21 cellular contexts compared by ENCODE assay signal in genomic region chr10:50857579-50857978, GRCh38. TPM values are rescaled to one million over a fixed set of nuclear protein-coding genes. Genes with fewer than 3 reads are reported as not detected.
DNase-seq lines count a peak whose midpoint lies in the region; ATAC-seq, FAIRE-seq and TF ChIP-seq lines count a peak whose summit lies in the region.
"Had no signal": no experiment of that assay in that cellular context is flagged by ENCODE, and none has a peak within 500 bp of the region (broad histone marks: within the 10 kb centered on the region; RNA-seq: fewer than 3 reads in every experiment).

No MANE protein-coding gene starts in this region.

- no peak for DNase-seq in mammary epithelial cell
- no peak for DNase-seq in MCF 10A (ENCODE audit: unreplicated experiment)
- no peak for DNase-seq in body of pancreas
- no peak for DNase-seq in keratinocyte (ENCODE audit: low read depth, low spot score)
- no peak for DNase-seq in progenitor cell of endocrine pancreas (ENCODE audit: low spot score, unreplicated experiment)
- DNase-seq in COLO829 (ENCODE audit: low spot score): no peak
- no peak for DNase-seq in stimulated activated CD4-positive, alpha-beta T cell treated with anti-CD3 and anti-CD28 coated beads, Interleukin-4, amount 100 ng/mL, for 1 hour
- no peak for DNase-seq in A673 (ENCODE audit: low spot score)
- DNase-seq: CD8-positive, alpha-beta T cell; DMS 273 treated with DMSO at 0.1 percent for 48 hours; KG1; NCI-H1436 treated with DMSO at 0.1 percent for 48 hours; NCI-H226; NCI-H524 treated with DMSO at 0.1 percent for 48 hours; Peyer's patch; Right ventricle myocardium superior had no signal

- dilution Hi-C loops in mammary epithelial cell (cut with HindIII; ENCODE audit: low sequenced_read_pairs) (no loop called here), keratinocyte (cut with MboI; ENCODE audit: extremely low pct_ligation_motif_present, low sequenced_read_pairs) (no loop called here)

- no peak overlapping the region for H3K9ac ChIP-seq in mammary epithelial cell (ENCODE audit: insufficient read depth, low read length)
- H3K9ac ChIP-seq in keratinocyte (ENCODE audit: control insufficient read depth, extremely low read depth, insufficient read depth, low read length): no peak overlapping the region
- H3K9ac ChIP-seq: BLaER1 had no signal

- no peaks in the 10 kb centered on the region for H3K4me1 Mint-ChIP-seq in MCF 10A (ENCODE audit: insufficient read depth, unreplicated experiment)
- peaks cover 36% of the 10 kb centered on the region for H3K4me1 Mint-ChIP-seq in progenitor cell of endocrine pancreas (ENCODE audit: low read depth)

- H3K36me3 Mint-ChIP-seq in MCF 10A (ENCODE audit: insufficient read depth, unreplicated experiment) (no peaks in the 10 kb centered on the region), progenitor cell of endocrine pancreas (ENCODE audit: insufficient read depth) (peaks cover 2% of the 10 kb centered on the region)
- H3K36me3 Mint-ChIP-seq: CD8-positive, alpha-beta T cell had no signal

- BruUV-seq in mammary epithelial cell (replicated peaks; lab: Mats Ljungman, UMichigan) (no TSS peak), MCF 10A (replicated peaks; lab: Mats Ljungman, UMichigan) (no TSS peak), A673 (replicated peaks; lab: Mats Ljungman, UMichigan) (no TSS peak)

- no peak overlapping the region for H3K4me2 ChIP-seq in mammary epithelial cell (ENCODE audit: insufficient read depth, low read depth, low read length)
- no peak overlapping the region for H3K4me2 ChIP-seq in keratinocyte (ENCODE audit: control insufficient read depth, extremely low read depth, insufficient read depth, low read depth, low read length)
- H3K4me2 ChIP-seq: BLaER1 had no signal

- H3K27ac Mint-ChIP-seq in MCF 10A (ENCODE audit: low read depth, unreplicated experiment) (no peak overlapping the region), progenitor cell of endocrine pancreas (peak overlapping the region; percentile 50)
- H3K27ac Mint-ChIP-seq: CD8-positive, alpha-beta T cell had no signal

- H2AFZ ChIP-seq in mammary epithelial cell (ENCODE audit: low read depth, low read length) (peak overlapping the region; percentile 8), keratinocyte (ENCODE audit: control insufficient read depth, low read length) (peak overlapping the region; percentile 43)

- no peak overlapping the region for H3K27ac ChIP-seq in mammary epithelial cell (ENCODE audit: insufficient read depth, low read depth, low read length)
- H3K27ac ChIP-seq in body of pancreas: peak overlapping the region in 2 of 4 donors; percentile 2 to 19
- H3K27ac ChIP-seq in keratinocyte (ENCODE audit: control insufficient read depth, insufficient read depth, low read length): no peak overlapping the region
- H3K27ac ChIP-seq in A673 (ENCODE audit: low read depth, low read length, poor library complexity, severe bottlenecking): no peak overlapping the region
- H3K27ac ChIP-seq: BLaER1, Peyer's patch, SK-N-MC had no signal

- H3K9me3 Mint-ChIP-seq in MCF 10A (ENCODE audit: unreplicated experiment): no peaks in the 10 kb centered on the region
- no peaks in the 10 kb centered on the region for H3K9me3 Mint-ChIP-seq in progenitor cell of endocrine pancreas (ENCODE audit: low read depth)
- H3K9me3 Mint-ChIP-seq: CD8-positive, alpha-beta T cell had no signal

- H3K27me3 Mint-ChIP-seq in MCF 10A (ENCODE audit: insufficient read depth, unreplicated experiment) (peaks cover 12% of the 10 kb centered on the region), progenitor cell of endocrine pancreas (no peaks in the 10 kb centered on the region)

- in situ Hi-C loops in mammary epithelial cell (cut with MboI; ENCODE audit: low sequenced_read_pairs in 2 of 2): no loop called here

- H3K27me3 ChIP-seq in mammary epithelial cell (ENCODE audit: insufficient read depth, low read length): no peaks in the 10 kb centered on the region
- no peaks in the 10 kb centered on the region for H3K27me3 ChIP-seq in body of pancreas
- H3K27me3 ChIP-seq in keratinocyte (ENCODE audit: control insufficient read depth, extremely low read depth, insufficient read depth, low read length): no peaks in the 10 kb centered on the region
- peaks cover 19% of the 10 kb centered on the region for H3K27me3 ChIP-seq in A673 (replicated peaks; ENCODE audit: insufficient read depth, low read depth, low read length, poor library complexity)
- H3K27me3 ChIP-seq: BLaER1, Peyer's patch had no signal

- H3K4me1 ChIP-seq in mammary epithelial cell (ENCODE audit: insufficient read depth, low read length) (no peaks in the 10 kb centered on the region), body of pancreas (peaks cover 44% of the 10 kb centered on the region), keratinocyte (ENCODE audit: control insufficient read depth, extremely low read depth, insufficient read depth, low read length) (no peaks in the 10 kb centered on the region), A673 (ENCODE audit: insufficient read depth, low read length, poor library complexity, severe bottlenecking) (no peaks in the 10 kb centered on the region)
- H3K4me1 ChIP-seq: BLaER1, HAP-1, Peyer's patch had no signal

- intact Hi-C loops in mammary epithelial cell (cut with micrococcal nuclease): no loop called here
- intact Hi-C loops in MCF 10A (cut with micrococcal nuclease): no loop called here
- intact Hi-C loops in body of pancreas (cut with DNase I): no loop called here
- intact Hi-C loops in A673 (cut with micrococcal nuclease; ENCODE audit: unreplicated experiment): no loop called here

- no peaks in the 10 kb centered on the region for H3K36me3 ChIP-seq in mammary epithelial cell (ENCODE audit: insufficient read depth, low read length)
- no peaks in the 10 kb centered on the region for H3K36me3 ChIP-seq in body of pancreas (replicated peaks in 1 of 2; ENCODE audit: insufficient read depth in 1 of 2, low read depth in 2 of 2)
- H3K36me3 ChIP-seq in keratinocyte (ENCODE audit: control insufficient read depth in 2 of 2, extremely low read depth in 1 of 2, insufficient read depth in 2 of 2, low read length in 2 of 2): no peaks in the 10 kb centered on the region
- H3K36me3 ChIP-seq in A673 (ENCODE audit: insufficient read depth, low read length, poor library complexity, severe bottlenecking): no peaks in the 10 kb centered on the region
- H3K36me3 ChIP-seq: BLaER1, HAP-1 had no signal

- H3K4me3 Mint-ChIP-seq in MCF 10A (ENCODE audit: unreplicated experiment): no peak overlapping the region
- no peak overlapping the region for H3K4me3 Mint-ChIP-seq in progenitor cell of endocrine pancreas (ENCODE audit: low read depth)
- H3K4me3 Mint-ChIP-seq: CD8-positive, alpha-beta T cell had no signal

- 69% methylated on average over 5 of the region's 5 CpGs for WGBS in mammary epithelial cell (ENCODE audit: low coverage, missing lambda C conversion rate)
- 39 to 41% methylated on average over 5 of the region's 5 CpGs for WGBS in body of pancreas, 2 donors

- peak; percentile 30 for ATAC-seq in body of pancreas
- ATAC-seq: CD8-positive, alpha-beta T cell had no signal

- FAIRE-seq in keratinocyte (lab: Jason Lieb, UNC): no peak
- FAIRE-seq: GM12892 had no signal

- H3K9me1 ChIP-seq in keratinocyte (ENCODE audit: control insufficient read depth, extremely low read depth, insufficient read depth, low read length): no peaks in the 10 kb centered on the region

- TF ChIP-seq CTCF in mammary epithelial cell (conservative IDR thresholded peaks at IDR 0.05 in 1 of 2, IDR thresholded peaks at IDR 0.05 in 1 of 2; ENCODE audit: extremely low read depth in 1 of 2, insufficient read depth in 1 of 2, low read depth in 1 of 2, low read length in 2 of 2): no peak
- TF ChIP-seq CTCF in MCF 10A (IDR thresholded peaks at IDR 0.05; ENCODE audit: unreplicated experiment): no peak
- TF ChIP-seq CTCF in body of pancreas (IDR thresholded peaks at IDR 0.05): no peak
- no peak for TF ChIP-seq CTCF in keratinocyte (optimal IDR thresholded peaks at IDR 0.05 in 1 of 3, IDR thresholded peaks at IDR 0.05 in 1 of 3, conservative IDR thresholded peaks at IDR 0.05 in 1 of 3; ENCODE audit: extremely low read depth in 1 of 3, insufficient read depth in 2 of 3, low read length in 3 of 3)
- no peak for TF ChIP-seq CTCF in progenitor cell of endocrine pancreas (IDR thresholded peaks at IDR 0.05; ENCODE audit: unreplicated experiment)
- no peak for TF ChIP-seq CTCF in A673 (conservative IDR thresholded peaks at IDR 0.05; ENCODE audit: low read depth, low read length)

- H4K20me1 ChIP-seq in mammary epithelial cell (ENCODE audit: insufficient read depth, low read length): no peaks in the 10 kb centered on the region
- H4K20me1 ChIP-seq in keratinocyte (ENCODE audit: control insufficient read depth, extremely low read depth, insufficient read depth, low read length): no peaks in the 10 kb centered on the region
- H4K20me1 ChIP-seq: BLaER1 had no signal

- TF ChIP-seq POLR2A in body of pancreas (IDR thresholded peaks at IDR 0.05): no peak

- CTCF ChIA-PET in mammary epithelial cell (lab: Charles Lee; ENCODE audit: low non-redundant PET): no interaction called here
- CTCF ChIA-PET in MCF 10A (lab: Yijun Ruan, JAX): no interaction called here
- CTCF ChIA-PET in A673 (lab: Charles Lee): no interaction called here

- H3K4me3 ChIP-seq in mammary epithelial cell (replicated peaks in 1 of 3; ENCODE audit: insufficient read depth in 1 of 3, low read depth in 2 of 3, low read length in 3 of 3) (no peak overlapping the region), body of pancreas (no peak overlapping the region), keratinocyte (ENCODE audit: control insufficient read depth in 2 of 3, extremely low read depth in 1 of 3, insufficient read depth in 2 of 3, low read depth in 1 of 3, low read length in 3 of 3) (no peak overlapping the region), A673 (ENCODE audit: low read depth, low read length, poor library complexity, severe bottlenecking) (no peak overlapping the region)
- H3K4me3 ChIP-seq: BLaER1, HAP-1, Peyer's patch, SK-N-MC had no signal

- POLR2A ChIA-PET in MCF 10A (lab: Yijun Ruan, JAX) (interaction anchor here (0.6 kb wide), 1 partner anchor 21 kb away, joined by 3 read pairs; no protein-coding TSS in a partner anchor), A673 (lab: Charles Lee; ENCODE audit: low non-redundant PET) (no interaction called here)

- H3K79me2 ChIP-seq in mammary epithelial cell (ENCODE audit: insufficient read depth, low read length) (no peaks in the 10 kb centered on the region), keratinocyte (ENCODE audit: control insufficient read depth, insufficient read depth, low read length) (no peaks in the 10 kb centered on the region)

- H3K9me3 ChIP-seq in mammary epithelial cell (replicated peaks; ENCODE audit: insufficient read depth, low read length) (no peaks in the 10 kb centered on the region), body of pancreas (no peaks in the 10 kb centered on the region), keratinocyte (ENCODE audit: control insufficient read depth, low read depth, low read length) (no peaks in the 10 kb centered on the region), A673 (ENCODE audit: low read depth, low read length, poor library complexity, severe bottlenecking) (no peaks in the 10 kb centered on the region)
- H3K9me3 ChIP-seq: BLaER1, HAP-1, Peyer's patch had no signal

RNA-seq across cellular contexts. Expression of gene A1CF, which starts 27.8 kb away (rescaled TPM):
- total RNA-seq in mammary epithelial cell (not detected), MCF 10A (2022) (not detected in 2 replicates), body of pancreas (10 to 100 TPM in 1 of 2 donors, 1 to 10 TPM in 1; 7.8 to 18.5 TPM), progenitor cell of endocrine pancreas (29.5 and 29.9 TPM in 2 replicates), A673 (2021) (not detected in 2 replicates)
- polyA plus RNA-seq in mammary epithelial cell (not detected), keratinocyte (0.02 TPM in 1 of 3 replicates, not detected in the others)
- polyA minus RNA-seq in mammary epithelial cell (not detected), keratinocyte (not detected in 3 replicates)
- not detected for polyA plus RNA-seq in keratinocyte (2011; ENCODE audit: low read depth)
- polyA plus RNA-seq in keratinocyte (2011; cell fraction: cytosol; rRNA removed): not detected in 2 replicates
- polyA plus RNA-seq in keratinocyte (2011; cell fraction: nucleus; rRNA removed): not detected in 2 replicates
- polyA plus RNA-seq in keratinocyte (2012; ENCODE audit: low replicate concordance): 0.01 TPM in 1 of 2 replicates, not detected in the other
- not detected for polyA minus RNA-seq in keratinocyte (2011; cell fraction: cytosol; rRNA and poly(A)+ RNA removed)
- not detected in 2 replicates for polyA minus RNA-seq in keratinocyte (2011; cell fraction: nucleus; rRNA and poly(A)+ RNA removed)
- total RNA-seq: A172; CD8-positive, alpha-beta T cell had no signal
